8 cellular contexts compared by ENCODE assay signal in genomic region chr2:79855264-79856006, GRCh38.
A peak's percentile ranks its signal among the peaks of the same experiment; 100 is the strongest.
DNase-seq lines count a peak whose midpoint lies in the region; ATAC-seq, FAIRE-seq and TF ChIP-seq lines count a peak whose summit lies in the region.

No MANE protein-coding gene starts in this region.

- H3K9me3 ChIP-seq in astrocyte (ENCODE audit: insufficient read depth, low read depth, low read length) (no peaks in the 10 kb centered on the region), mesenchymal stem cell (ENCODE audit: control insufficient read depth, low read length) (no peaks in the 10 kb centered on the region)

- H3K4ac ChIP-seq in mesenchymal stem cell (ENCODE audit: low read depth in 1 of 2, low read length in 2 of 2): no peak overlapping the region

- DNase-seq in AG10803 (ENCODE audit: low read depth): peak; percentile 12
- peak; percentile 33 for DNase-seq in HT-29 (ENCODE audit: low spot score)
- DNase-seq in astrocyte (ENCODE audit: low read depth): no peak
- DNase-seq in mesenchymal stem cell: peak; percentile 2
- DNase-seq in activated CD4-positive, alpha-beta T cell treated with anti-CD3 and anti-CD28 coated beads for 48 hours: no peak
- DNase-seq in stimulated activated CD4-positive, alpha-beta T cell treated with anti-CD3 and anti-CD28 coated beads, Interleukin-2, amount 100 ng/mL, for 48 hours: no peak

- H3K18ac ChIP-seq in mesenchymal stem cell (ENCODE audit: low read depth in 1 of 2, low read length in 2 of 2): no peak overlapping the region

- TF ChIP-seq CTCF in AG10803 (conservative IDR thresholded peaks at IDR 0.05; ENCODE audit: low read length) (peak; percentile 49), astrocyte (IDR thresholded peaks at IDR 0.05; ENCODE audit: insufficient read depth, low read depth, low read length) (peak; percentile 29)

- no peaks in the 10 kb centered on the region for H3K36me3 ChIP-seq in astrocyte (ENCODE audit: insufficient read depth, low read length)
- no peaks in the 10 kb centered on the region for H3K36me3 ChIP-seq in mesenchymal stem cell (ENCODE audit: control insufficient read depth in 1 of 2, insufficient read depth in 2 of 2, low read depth in 1 of 2, low read length in 2 of 2)

- no peak overlapping the region for H3K4me3 ChIP-seq in AG10803 (ENCODE audit: low read length)
- H3K4me3 ChIP-seq in astrocyte (ENCODE audit: insufficient read depth, low read depth, low read length): no peak overlapping the region
- H3K4me3 ChIP-seq in mesenchymal stem cell (ENCODE audit: insufficient read depth in 1 of 2, low read depth in 1 of 2, low read length in 2 of 2): no peak overlapping the region

- no peak overlapping the region for H2BK12ac ChIP-seq in mesenchymal stem cell (ENCODE audit: low read length in 2 of 2)

- no peak overlapping the region for H3K4me3 Mint-ChIP-seq in astrocyte (ENCODE audit: unreplicated experiment)

- H3K27ac ChIP-seq in astrocyte (ENCODE audit: low read depth, low read length): no peak overlapping the region
- H3K27ac ChIP-seq in mesenchymal stem cell (ENCODE audit: low read length, poor library complexity, severe bottlenecking): no peak overlapping the region

- H3K14ac ChIP-seq in mesenchymal stem cell (ENCODE audit: low read length in 2 of 2): no peak overlapping the region

- peaks cover 1% of the 10 kb centered on the region for H3K36me3 Mint-ChIP-seq in astrocyte (ENCODE audit: low read depth, unreplicated experiment)

- no peak overlapping the region for H4K91ac ChIP-seq in mesenchymal stem cell (ENCODE audit: low read length)

- H2AFZ ChIP-seq in astrocyte (ENCODE audit: low read depth, low read length) (no peak overlapping the region), mesenchymal stem cell (ENCODE audit: low read depth, low read length) (no peak overlapping the region)

- H3K23ac ChIP-seq in mesenchymal stem cell (ENCODE audit: low read length in 2 of 2): no peak overlapping the region

- H2AK5ac ChIP-seq in mesenchymal stem cell (ENCODE audit: low read length, severe bottlenecking): no peak overlapping the region

- no peak for FAIRE-seq in astrocyte (lab: Jason Lieb, UNC)

- no peaks in the 10 kb centered on the region for H3K79me2 ChIP-seq in astrocyte (ENCODE audit: insufficient read depth, low read length)

- no peak overlapping the region for H3K27ac Mint-ChIP-seq in astrocyte (ENCODE audit: unreplicated experiment)

- no peaks in the 10 kb centered on the region for H3K27me3 Mint-ChIP-seq in astrocyte (ENCODE audit: low read depth, unreplicated experiment)

- no peaks in the 10 kb centered on the region for H3K79me1 ChIP-seq in mesenchymal stem cell (replicated peaks; ENCODE audit: low read length, poor library complexity, severe bottlenecking)

- peaks cover 4% of the 10 kb centered on the region for H3K9me3 Mint-ChIP-seq in astrocyte (ENCODE audit: unreplicated experiment)

- ATAC-seq in HG02870 (IDR thresholded peaks at IDR 0.05; ENCODE audit: unreplicated experiment): no peak
- ATAC-seq in HG03045 (IDR thresholded peaks at IDR 0.05; ENCODE audit: unreplicated experiment): no peak

- H4K8ac ChIP-seq in mesenchymal stem cell (ENCODE audit: low read length): no peak overlapping the region

- H4K20me1 ChIP-seq in astrocyte (ENCODE audit: insufficient read depth, low read length): no peaks in the 10 kb centered on the region

- peaks cover 14% of the 10 kb centered on the region for H3K4me1 Mint-ChIP-seq in astrocyte (ENCODE audit: low read depth, unreplicated experiment)

- H2BK120ac ChIP-seq in mesenchymal stem cell (ENCODE audit: low read depth, low read length): no peak overlapping the region

- H2BK5ac ChIP-seq in mesenchymal stem cell (ENCODE audit: low read depth, low read length, poor library complexity, severe bottlenecking): no peak overlapping the region

- H3K4me1 ChIP-seq in astrocyte (ENCODE audit: insufficient read depth, low read length) (no peaks in the 10 kb centered on the region), mesenchymal stem cell (ENCODE audit: control insufficient read depth, insufficient read depth, low read depth, low read length) (no peaks in the 10 kb centered on the region)

- no peak overlapping the region for H3K9ac ChIP-seq in astrocyte (ENCODE audit: low read length)
- no peak overlapping the region for H3K9ac ChIP-seq in mesenchymal stem cell (ENCODE audit: low read length)

- no peak overlapping the region for H2BK15ac ChIP-seq in mesenchymal stem cell (ENCODE audit: low read depth, poor library complexity, severe bottlenecking)

- 69% methylated on average over 9 of the region's 10 CpGs for WGBS in mesenchymal stem cell

- H3K27me3 ChIP-seq in astrocyte (ENCODE audit: insufficient read depth, low read length) (no peaks in the 10 kb centered on the region), mesenchymal stem cell (ENCODE audit: control insufficient read depth in 1 of 2, insufficient read depth in 1 of 2, low read length in 2 of 2) (no peaks in the 10 kb centered on the region)

- H3K4me2 ChIP-seq in astrocyte (ENCODE audit: low read length) (no peak overlapping the region), mesenchymal stem cell (ENCODE audit: low read length, poor library complexity, severe bottlenecking) (no peak overlapping the region)

Comparison
In these comparisons a context has a peak if more than half of its experiments do, and no peak if none do; other contexts are left out.
1. DNase-seq: peak in AG10803 (single experiment), HT-29 (single experiment) and mesenchymal stem cell (single experiment); none in astrocyte (single experiment), activated CD4-positive, alpha-beta T cell treated with anti-CD3 and anti-CD28 coated beads for 48 hours (single experiment) and stimulated activated CD4-positive, alpha-beta T cell treated with anti-CD3 and anti-CD28 coated beads, Interleukin-2, amount 100 ng/mL, for 48 hours (0 of 2).